2 cellular contexts compared by ENCODE assay signal in the genomic region with DNA sequence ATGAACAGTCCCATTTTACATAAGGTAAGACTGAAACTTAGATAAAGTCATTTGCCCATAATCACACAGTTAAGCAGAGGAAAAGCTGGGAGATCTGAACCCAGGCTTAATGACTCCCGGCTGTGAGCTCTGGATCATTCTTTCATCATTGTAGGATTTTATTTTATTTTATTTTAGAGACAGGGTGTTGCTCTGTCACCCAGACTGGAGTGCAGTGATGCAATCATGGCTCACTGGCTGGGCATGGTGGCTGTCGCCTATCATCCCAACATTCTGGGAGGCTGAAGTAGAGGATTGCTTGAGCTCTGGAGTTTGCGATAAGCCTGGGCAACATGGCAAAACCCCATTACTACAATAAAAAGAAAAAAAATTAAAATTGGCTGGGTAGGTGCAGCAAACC.
A peak's percentile ranks its signal among the peaks of the same experiment; 100 is the strongest.
TF ChIP-seq lines count a peak whose summit lies in the region.

No MANE protein-coding gene starts in this region.

TF ChIP-seq in GM23338, 12 proteins besides CTCF, POLR2A, EP300 and RAD21 (continues in another document):
- TF ChIP-seq ZNF331 (CRISPR knock-in tag; IDR thresholded peaks at IDR 0.05; ENCODE audit: low read depth): no peak
- TF ChIP-seq CREB1 (CRISPR knock-in tag; IDR thresholded peaks at IDR 0.05; ENCODE audit: low read depth): no peak
- TF ChIP-seq EZH2phosphoT487 (IDR thresholded peaks at IDR 0.05; ENCODE audit: unreplicated experiment): no peak
- no peak for TF ChIP-seq ZNF114 (CRISPR knock-in tag; IDR thresholded peaks at IDR 0.05)
- TF ChIP-seq, protein P1, sequence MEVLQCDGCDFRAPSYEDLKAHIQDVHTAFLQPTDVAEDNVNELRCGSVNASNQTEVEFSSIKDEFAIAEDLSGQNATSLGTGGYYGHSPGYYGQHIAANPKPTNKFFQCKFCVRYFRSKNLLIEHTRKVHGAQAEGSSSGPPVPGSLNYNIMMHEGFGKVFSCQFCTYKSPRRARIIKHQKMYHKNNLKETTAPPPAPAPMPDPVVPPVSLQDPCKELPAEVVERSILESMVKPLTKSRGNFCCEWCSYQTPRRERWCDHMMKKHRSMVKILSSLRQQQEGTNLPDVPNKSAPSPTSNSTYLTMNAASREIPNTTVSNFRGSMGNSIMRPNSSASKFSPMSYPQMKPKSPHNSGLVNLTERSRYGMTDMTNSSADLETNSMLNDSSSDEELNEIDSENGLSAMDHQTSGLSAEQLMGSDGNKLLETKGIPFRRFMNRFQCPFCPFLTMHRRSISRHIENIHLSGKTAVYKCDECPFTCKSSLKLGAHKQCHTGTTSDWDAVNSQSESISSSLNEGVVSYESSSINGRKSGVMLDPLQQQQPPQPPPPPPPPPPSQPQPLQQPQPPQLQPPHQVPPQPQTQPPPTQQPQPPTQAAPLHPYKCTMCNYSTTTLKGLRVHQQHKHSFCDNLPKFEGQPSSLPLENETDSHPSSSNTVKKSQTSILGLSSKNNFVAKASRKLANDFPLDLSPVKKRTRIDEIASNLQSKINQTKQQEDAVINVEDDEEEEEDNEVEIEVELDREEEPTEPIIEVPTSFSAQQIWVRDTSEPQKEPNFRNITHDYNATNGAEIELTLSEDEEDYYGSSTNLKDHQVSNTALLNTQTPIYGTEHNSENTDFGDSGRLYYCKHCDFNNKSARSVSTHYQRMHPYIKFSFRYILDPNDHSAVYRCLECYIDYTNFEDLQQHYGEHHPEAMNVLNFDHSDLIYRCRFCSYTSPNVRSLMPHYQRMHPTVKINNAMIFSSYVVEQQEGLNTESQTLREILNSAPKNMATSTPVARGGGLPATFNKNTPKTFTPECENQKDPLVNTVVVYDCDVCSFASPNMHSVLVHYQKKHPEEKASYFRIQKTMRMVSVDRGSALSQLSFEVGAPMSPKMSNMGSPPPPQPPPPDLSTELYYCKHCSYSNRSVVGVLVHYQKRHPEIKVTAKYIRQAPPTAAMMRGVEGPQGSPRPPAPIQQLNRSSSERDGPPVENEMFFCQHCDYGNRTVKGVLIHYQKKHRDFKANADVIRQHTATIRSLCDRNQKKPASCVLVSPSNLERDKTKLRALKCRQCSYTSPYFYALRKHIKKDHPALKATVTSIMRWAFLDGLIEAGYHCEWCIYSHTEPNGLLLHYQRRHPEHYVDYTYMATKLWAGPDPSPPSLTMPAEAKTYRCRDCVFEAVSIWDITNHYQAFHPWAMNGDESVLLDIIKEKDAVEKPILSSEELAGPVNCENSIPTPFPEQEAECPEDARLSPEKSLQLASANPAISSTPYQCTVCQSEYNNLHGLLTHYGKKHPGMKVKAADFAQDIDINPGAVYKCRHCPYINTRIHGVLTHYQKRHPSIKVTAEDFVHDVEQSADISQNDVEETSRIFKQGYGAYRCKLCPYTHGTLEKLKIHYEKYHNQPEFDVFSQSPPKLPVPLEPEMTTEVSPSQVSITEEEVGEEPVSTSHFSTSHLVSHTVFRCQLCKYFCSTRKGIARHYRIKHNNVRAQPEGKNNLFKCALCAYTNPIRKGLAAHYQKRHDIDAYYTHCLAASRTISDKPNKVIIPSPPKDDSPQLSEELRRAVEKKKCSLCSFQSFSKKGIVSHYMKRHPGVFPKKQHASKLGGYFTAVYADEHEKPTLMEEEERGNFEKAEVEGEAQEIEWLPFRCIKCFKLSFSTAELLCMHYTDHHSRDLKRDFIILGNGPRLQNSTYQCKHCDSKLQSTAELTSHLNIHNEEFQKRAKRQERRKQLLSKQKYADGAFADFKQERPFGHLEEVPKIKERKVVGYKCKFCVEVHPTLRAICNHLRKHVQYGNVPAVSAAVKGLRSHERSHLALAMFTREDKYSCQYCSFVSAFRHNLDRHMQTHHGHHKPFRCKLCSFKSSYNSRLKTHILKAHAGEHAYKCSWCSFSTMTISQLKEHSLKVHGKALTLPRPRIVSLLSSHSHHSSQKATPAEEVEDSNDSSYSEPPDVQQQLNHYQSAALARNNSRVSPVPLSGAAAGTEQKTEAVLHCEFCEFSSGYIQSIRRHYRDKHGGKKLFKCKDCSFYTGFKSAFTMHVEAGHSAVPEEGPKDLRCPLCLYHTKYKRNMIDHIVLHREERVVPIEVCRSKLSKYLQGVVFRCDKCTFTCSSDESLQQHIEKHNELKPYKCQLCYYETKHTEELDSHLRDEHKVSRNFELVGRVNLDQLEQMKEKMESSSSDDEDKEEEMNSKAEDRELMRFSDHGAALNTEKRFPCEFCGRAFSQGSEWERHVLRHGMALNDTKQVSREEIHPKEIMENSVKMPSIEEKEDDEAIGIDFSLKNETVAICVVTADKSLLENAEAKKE (CRISPR knock-in tag; IDR thresholded peaks at IDR 0.05): no peak
- TF ChIP-seq, protein P2, sequence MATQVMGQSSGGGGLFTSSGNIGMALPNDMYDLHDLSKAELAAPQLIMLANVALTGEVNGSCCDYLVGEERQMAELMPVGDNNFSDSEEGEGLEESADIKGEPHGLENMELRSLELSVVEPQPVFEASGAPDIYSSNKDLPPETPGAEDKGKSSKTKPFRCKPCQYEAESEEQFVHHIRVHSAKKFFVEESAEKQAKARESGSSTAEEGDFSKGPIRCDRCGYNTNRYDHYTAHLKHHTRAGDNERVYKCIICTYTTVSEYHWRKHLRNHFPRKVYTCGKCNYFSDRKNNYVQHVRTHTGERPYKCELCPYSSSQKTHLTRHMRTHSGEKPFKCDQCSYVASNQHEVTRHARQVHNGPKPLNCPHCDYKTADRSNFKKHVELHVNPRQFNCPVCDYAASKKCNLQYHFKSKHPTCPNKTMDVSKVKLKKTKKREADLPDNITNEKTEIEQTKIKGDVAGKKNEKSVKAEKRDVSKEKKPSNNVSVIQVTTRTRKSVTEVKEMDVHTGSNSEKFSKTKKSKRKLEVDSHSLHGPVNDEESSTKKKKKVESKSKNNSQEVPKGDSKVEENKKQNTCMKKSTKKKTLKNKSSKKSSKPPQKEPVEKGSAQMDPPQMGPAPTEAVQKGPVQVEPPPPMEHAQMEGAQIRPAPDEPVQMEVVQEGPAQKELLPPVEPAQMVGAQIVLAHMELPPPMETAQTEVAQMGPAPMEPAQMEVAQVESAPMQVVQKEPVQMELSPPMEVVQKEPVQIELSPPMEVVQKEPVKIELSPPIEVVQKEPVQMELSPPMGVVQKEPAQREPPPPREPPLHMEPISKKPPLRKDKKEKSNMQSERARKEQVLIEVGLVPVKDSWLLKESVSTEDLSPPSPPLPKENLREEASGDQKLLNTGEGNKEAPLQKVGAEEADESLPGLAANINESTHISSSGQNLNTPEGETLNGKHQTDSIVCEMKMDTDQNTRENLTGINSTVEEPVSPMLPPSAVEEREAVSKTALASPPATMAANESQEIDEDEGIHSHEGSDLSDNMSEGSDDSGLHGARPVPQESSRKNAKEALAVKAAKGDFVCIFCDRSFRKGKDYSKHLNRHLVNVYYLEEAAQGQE (IDR thresholded peaks at IDR 0.05; ENCODE audit: unreplicated experiment): no peak
- no peak for TF ChIP-seq JUNB (IDR thresholded peaks at IDR 0.05; ENCODE audit: unreplicated experiment)
- TF ChIP-seq, protein P3, sequence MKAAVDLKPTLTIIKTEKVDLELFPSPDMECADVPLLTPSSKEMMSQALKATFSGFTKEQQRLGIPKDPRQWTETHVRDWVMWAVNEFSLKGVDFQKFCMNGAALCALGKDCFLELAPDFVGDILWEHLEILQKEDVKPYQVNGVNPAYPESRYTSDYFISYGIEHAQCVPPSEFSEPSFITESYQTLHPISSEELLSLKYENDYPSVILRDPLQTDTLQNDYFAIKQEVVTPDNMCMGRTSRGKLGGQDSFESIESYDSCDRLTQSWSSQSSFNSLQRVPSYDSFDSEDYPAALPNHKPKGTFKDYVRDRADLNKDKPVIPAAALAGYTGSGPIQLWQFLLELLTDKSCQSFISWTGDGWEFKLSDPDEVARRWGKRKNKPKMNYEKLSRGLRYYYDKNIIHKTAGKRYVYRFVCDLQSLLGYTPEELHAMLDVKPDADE (IDR thresholded peaks at IDR 0.05): no peak
- no peak for TF ChIP-seq POLR2AphosphoS5 (IDR thresholded peaks at IDR 0.05; ENCODE audit: low read depth)
- TF ChIP-seq NANOG (IDR thresholded peaks at IDR 0.05; ENCODE audit: borderline replicate concordance): no peak

TF ChIP-seq in K562, 482 proteins besides CTCF, POLR2A, EP300 and RAD21:
- no peak for TF ChIP-seq TEAD2 (tag; IDR thresholded peaks at IDR 0.05)
- TF ChIP-seq RBM25 (IDR thresholded peaks at IDR 0.05; ENCODE audit: low read depth, low read length, severe bottlenecking): peak; percentile 19
- peak; percentile 41; the same call in 1 of the 2 replicates for TF ChIP-seq CBFA2T3 (IDR thresholded peaks at IDR 0.05)
- TF ChIP-seq, protein P4, sequence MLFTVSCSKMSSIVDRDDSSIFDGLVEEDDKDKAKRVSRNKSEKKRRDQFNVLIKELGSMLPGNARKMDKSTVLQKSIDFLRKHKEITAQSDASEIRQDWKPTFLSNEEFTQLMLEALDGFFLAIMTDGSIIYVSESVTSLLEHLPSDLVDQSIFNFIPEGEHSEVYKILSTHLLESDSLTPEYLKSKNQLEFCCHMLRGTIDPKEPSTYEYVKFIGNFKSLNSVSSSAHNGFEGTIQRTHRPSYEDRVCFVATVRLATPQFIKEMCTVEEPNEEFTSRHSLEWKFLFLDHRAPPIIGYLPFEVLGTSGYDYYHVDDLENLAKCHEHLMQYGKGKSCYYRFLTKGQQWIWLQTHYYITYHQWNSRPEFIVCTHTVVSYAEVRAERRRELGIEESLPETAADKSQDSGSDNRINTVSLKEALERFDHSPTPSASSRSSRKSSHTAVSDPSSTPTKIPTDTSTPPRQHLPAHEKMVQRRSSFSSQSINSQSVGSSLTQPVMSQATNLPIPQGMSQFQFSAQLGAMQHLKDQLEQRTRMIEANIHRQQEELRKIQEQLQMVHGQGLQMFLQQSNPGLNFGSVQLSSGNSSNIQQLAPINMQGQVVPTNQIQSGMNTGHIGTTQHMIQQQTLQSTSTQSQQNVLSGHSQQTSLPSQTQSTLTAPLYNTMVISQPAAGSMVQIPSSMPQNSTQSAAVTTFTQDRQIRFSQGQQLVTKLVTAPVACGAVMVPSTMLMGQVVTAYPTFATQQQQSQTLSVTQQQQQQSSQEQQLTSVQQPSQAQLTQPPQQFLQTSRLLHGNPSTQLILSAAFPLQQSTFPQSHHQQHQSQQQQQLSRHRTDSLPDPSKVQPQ (CRISPR knock-in tag; IDR thresholded peaks at IDR 0.05; ENCODE audit: borderline replicate concordance): no peak
- TF ChIP-seq, protein P5, sequence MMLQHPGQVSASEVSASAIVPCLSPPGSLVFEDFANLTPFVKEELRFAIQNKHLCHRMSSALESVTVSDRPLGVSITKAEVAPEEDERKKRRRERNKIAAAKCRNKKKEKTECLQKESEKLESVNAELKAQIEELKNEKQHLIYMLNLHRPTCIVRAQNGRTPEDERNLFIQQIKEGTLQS (IDR thresholded peaks at IDR 0.05): peak; percentile 91
- TF ChIP-seq, protein P5 (CRISPR knock-in tag; conservative IDR thresholded peaks at IDR 0.05): no peak
- peak; percentile 26; the same call in 1 of the 2 replicates for TF ChIP-seq BCOR (IDR thresholded peaks at IDR 0.05)
- TF ChIP-seq CEBPG (CRISPR knock-in tag; IDR thresholded peaks at IDR 0.05): peak; percentile 64
- TF ChIP-seq CEBPG (tag; conservative IDR thresholded peaks at IDR 0.05 in 1 of 2, IDR thresholded peaks at IDR 0.05 in 1 of 2): peak; percentile 38 to 61; a peak in 3 of 4 replicates
- TF ChIP-seq CEBPB (tag; IDR thresholded peaks at IDR 0.05): peak; percentile 75
- 0 out of 2 replicates have a peak, but pooled peaks have one; percentile 3 for TF ChIP-seq TAL1 (IDR thresholded peaks at IDR 0.05)
- TF ChIP-seq FOXJ2 (tag; IDR thresholded peaks at IDR 0.05): no peak
- no peak for TF ChIP-seq GTF2E2 (tag; IDR thresholded peaks at IDR 0.05)
- TF ChIP-seq, protein P6, sequence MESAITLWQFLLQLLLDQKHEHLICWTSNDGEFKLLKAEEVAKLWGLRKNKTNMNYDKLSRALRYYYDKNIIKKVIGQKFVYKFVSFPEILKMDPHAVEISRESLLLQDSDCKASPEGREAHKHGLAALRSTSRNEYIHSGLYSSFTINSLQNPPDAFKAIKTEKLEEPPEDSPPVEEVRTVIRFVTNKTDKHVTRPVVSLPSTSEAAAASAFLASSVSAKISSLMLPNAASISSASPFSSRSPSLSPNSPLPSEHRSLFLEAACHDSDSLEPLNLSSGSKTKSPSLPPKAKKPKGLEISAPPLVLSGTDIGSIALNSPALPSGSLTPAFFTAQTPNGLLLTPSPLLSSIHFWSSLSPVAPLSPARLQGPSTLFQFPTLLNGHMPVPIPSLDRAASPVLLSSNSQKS (CRISPR knock-in tag; IDR thresholded peaks at IDR 0.05): no peak
- no peak for TF ChIP-seq POLR2AphosphoS2 (IDR thresholded peaks at IDR 0.05; ENCODE audit: low read length)
TF ChIP-seq in K562: peak in this region for 7.
